Comparison of ENCODE assay signal across 1 cellular context in genomic region chr19:10720607-10721125, GRCh38.
TF ChIP-seq lines count a peak whose summit lies in the region.

No MANE protein-coding gene starts in this region.

TF ChIP-seq in HepG2, 621 proteins besides CTCF, POLR2A, EP300 and RAD21:
- TF ChIP-seq ZMYM3 (CRISPR knock-in tag; IDR thresholded peaks at IDR 0.05) (peak; percentile 34; the same call in 1 of the 2 replicates), ZNF629 (CRISPR knock-in tag; conservative IDR thresholded peaks at IDR 0.05) (peak; percentile 93), ZKSCAN1 (IDR thresholded peaks at IDR 0.05; ENCODE audit: low read length) (peak; percentile 97), ZNF274 (CRISPR knock-in tag; IDR thresholded peaks at IDR 0.05) (no peak), RCOR2 (CRISPR knock-in tag; IDR thresholded peaks at IDR 0.05) (no peak), TRIM24 (CRISPR knock-in tag; IDR thresholded peaks at IDR 0.05) (no peak), ZNF30 (CRISPR knock-in tag; IDR thresholded peaks at IDR 0.05) (no peak)
